Comparison of ENCODE assay signal across 8 cellular contexts in genomic region chr16:77211880-77212735, GRCh38. TPM values are rescaled to one million over a fixed set of nuclear protein-coding genes. Genes with fewer than 3 reads are reported as not detected.
DNase-seq lines count a peak whose midpoint lies in the region; ATAC-seq lines count a peak whose summit lies in the region.

No MANE protein-coding gene starts in this region.

- H3K4me2 ChIP-seq in BLaER1 (peak overlapping the region; percentile 84), neuronal stem cell (ENCODE audit: insufficient read depth, low read length, poor library complexity, severe bottlenecking) (peak overlapping the region; percentile 73)

- H3K4me3 ChIP-seq in BLaER1: peak overlapping the region; percentile 88
- H3K4me3 ChIP-seq in esophagus (ENCODE audit: low read depth in 1 of 2, low read length in 2 of 2): peak overlapping the region; percentile 41 to 56
- H3K4me3 ChIP-seq in neuronal stem cell (ENCODE audit: low read length in 2 of 2): peak overlapping the region; percentile 29 to 87
- peak overlapping the region; percentile 70 for H3K4me3 ChIP-seq in thymus (ENCODE audit: low read length)

- H3K14ac ChIP-seq in neuronal stem cell (ENCODE audit: low read length): peak overlapping the region; percentile 97

- H3K79me1 ChIP-seq in neuronal stem cell (ENCODE audit: low read depth, low read length): no peaks in the 10 kb centered on the region

- ATAC-seq in GM19324 (IDR thresholded peaks at IDR 0.05; ENCODE audit: low FRiP score, unreplicated experiment) (peak; percentile 79), HG03439 (IDR thresholded peaks at IDR 0.05; ENCODE audit: unreplicated experiment) (peak; percentile 56)

- H2AFZ ChIP-seq in neuronal stem cell (ENCODE audit: low read length): peak overlapping the region; percentile 82

- H3K23ac ChIP-seq in neuronal stem cell (ENCODE audit: low read depth, low read length, poor library complexity): peak overlapping the region; percentile 96

- H3K36me3 ChIP-seq in BLaER1 (no peaks in the 10 kb centered on the region), esophagus (ENCODE audit: control insufficient read depth in 2 of 2, insufficient read depth in 2 of 2, low read length in 1 of 2) (no peaks in the 10 kb centered on the region), neuronal stem cell (replicated peaks in 1 of 2; ENCODE audit: control insufficient read depth in 2 of 2, insufficient read depth in 2 of 2, low read length in 2 of 2) (no peaks in the 10 kb centered on the region), thymus (ENCODE audit: control insufficient read depth, insufficient read depth) (no peaks in the 10 kb centered on the region)

- H4K20me1 ChIP-seq in BLaER1: peaks cover 8% of the 10 kb centered on the region

- H2BK5ac ChIP-seq in neuronal stem cell (ENCODE audit: low read length): peak overlapping the region; percentile 83

- no peak overlapping the region for H3K4ac ChIP-seq in neuronal stem cell (ENCODE audit: low read length)

- H3K27me3 ChIP-seq in BLaER1 (no peaks in the 10 kb centered on the region), esophagus (ENCODE audit: control insufficient read depth in 1 of 2, insufficient read depth in 2 of 2, low read length in 2 of 2) (no peaks in the 10 kb centered on the region), neuronal stem cell (ENCODE audit: control insufficient read depth in 3 of 3, insufficient read depth in 3 of 3, low read depth in 1 of 3, low read length in 3 of 3) (no peaks in the 10 kb centered on the region), thymus (ENCODE audit: control insufficient read depth, insufficient read depth) (no peaks in the 10 kb centered on the region)

- peak; percentile 75 for DNase-seq in NCI-H774 (lab: John Stamatoyannopoulos, UW)
- DNase-seq in activated CD8-positive, alpha-beta memory T cell treated with anti-CD3 and anti-CD28 coated beads, Interleukin-2, amount 50 U/mL, for 4 hours: peak; percentile 78
- DNase-seq in neuronal stem cell (ENCODE audit: low spot score): peak; percentile 59

- H2BK15ac ChIP-seq in neuronal stem cell (ENCODE audit: low read length): peak overlapping the region; percentile 42

- H4K8ac ChIP-seq in neuronal stem cell (ENCODE audit: low read depth, low read length): peak overlapping the region; percentile 19

- H3K4me1 ChIP-seq in BLaER1 (peaks cover 24% of the 10 kb centered on the region), esophagus (ENCODE audit: control insufficient read depth in 2 of 2, insufficient read depth in 2 of 2, low read length in 1 of 2) (peaks cover 0 to 4% of the 10 kb centered on the region in 2 donors), neuronal stem cell (ENCODE audit: control insufficient read depth in 2 of 2, insufficient read depth in 1 of 2, low read depth in 1 of 2, low read length in 2 of 2) (peaks cover 6 to 10% of the 10 kb centered on the region in 2 donors), thymus (ENCODE audit: control insufficient read depth, insufficient read depth, low read length) (no peaks in the 10 kb centered on the region)

- H4K91ac ChIP-seq in neuronal stem cell (ENCODE audit: low read depth, low read length, poor library complexity): no peak overlapping the region

- H2BK120ac ChIP-seq in neuronal stem cell (ENCODE audit: low read depth, low read length): no peak overlapping the region

- H3K9me3 ChIP-seq in BLaER1 (no peaks in the 10 kb centered on the region), esophagus (ENCODE audit: control insufficient read depth in 2 of 2, insufficient read depth in 1 of 2, low read depth in 1 of 2, low read length in 1 of 2) (no peaks in the 10 kb centered on the region), neuronal stem cell (replicated peaks in 1 of 2; ENCODE audit: control insufficient read depth in 2 of 2, insufficient read depth in 1 of 2, low read depth in 1 of 2, low read length in 2 of 2) (peaks cover 1 to 4% of the 10 kb centered on the region in 2 donors), thymus (ENCODE audit: control insufficient read depth) (no peaks in the 10 kb centered on the region)

- peak overlapping the region; percentile 99 for H3K18ac ChIP-seq in neuronal stem cell (ENCODE audit: low read length)

- peak overlapping the region; percentile 12 for H2AK5ac ChIP-seq in neuronal stem cell (ENCODE audit: low read depth, low read length)

- H3K27ac ChIP-seq in BLaER1 (peak overlapping the region; percentile 94), esophagus (ENCODE audit: low read depth in 2 of 2, low read length in 1 of 2) (peak overlapping the region; percentile 20 to 41), neuronal stem cell (replicated peaks; ENCODE audit: low read length) (peak overlapping the region; percentile 82), thymus (ENCODE audit: low read depth) (peak overlapping the region; percentile 84)

- H3K9ac ChIP-seq in BLaER1 (peak overlapping the region; percentile 91), neuronal stem cell (ENCODE audit: low read depth, low read length, poor library complexity) (peak overlapping the region; percentile 95)

- 2 to 4% methylated on average over 28 to 66 of the region's 66 CpGs for WGBS in esophagus, 2 donors
- WGBS in neuronal stem cell (ENCODE audit: extremely low coverage in 2 of 2, insufficient read length in 2 of 2, insufficient replicate concordance in 1 of 2), 2 donors: no CpG with 5 or more reads among the region's 66 CpGs
- 2% methylated on average over 66 of the region's 66 CpGs for WGBS in thymus

- H2BK12ac ChIP-seq in neuronal stem cell (ENCODE audit: low read length): peak overlapping the region; percentile 18

RNA-seq across cellular contexts. Expression of gene SYCE1L, which starts 12.9 kb away (rescaled TPM):
- polyA plus RNA-seq in esophagus (1 to 10 TPM in 1 of 2 donors, under 1 TPM in 1; 0.87 to 2.6 TPM), thymus (15.6 TPM)
- polyA plus RNA-seq in neuronal stem cell (2013, experiment 1 of 2): 15.6 TPM
- 24.8 TPM for polyA plus RNA-seq in neuronal stem cell (2013, experiment 2 of 2)

RNA-seq across cellular contexts. Expression of gene MON1B, which starts 21.1 kb away (rescaled TPM):
- polyA plus RNA-seq in esophagus (10 to 100 TPM; 12.3 to 14.8 TPM), thymus (14.3 TPM)
- 15.7 TPM for polyA plus RNA-seq in neuronal stem cell (2013, experiment 1 of 2)
- polyA plus RNA-seq in neuronal stem cell (2013, experiment 2 of 2): 15.3 TPM

Comparison
In these comparisons a context has a peak if more than half of its experiments do, and no peak if none do; other contexts are left out.
1. Peak in every context shown above with its lines: DNase-seq, ATAC-seq, H3K4me3 ChIP-seq and H3K27ac ChIP-seq.
2. H3K27ac ChIP-seq: peak in every context shown above with its lines; median percentile 94 in BLaER1; 84 in thymus; 82 in neuronal stem cell; 30 in esophagus.